19 cellular contexts compared by ENCODE assay signal in the genomic region with DNA sequence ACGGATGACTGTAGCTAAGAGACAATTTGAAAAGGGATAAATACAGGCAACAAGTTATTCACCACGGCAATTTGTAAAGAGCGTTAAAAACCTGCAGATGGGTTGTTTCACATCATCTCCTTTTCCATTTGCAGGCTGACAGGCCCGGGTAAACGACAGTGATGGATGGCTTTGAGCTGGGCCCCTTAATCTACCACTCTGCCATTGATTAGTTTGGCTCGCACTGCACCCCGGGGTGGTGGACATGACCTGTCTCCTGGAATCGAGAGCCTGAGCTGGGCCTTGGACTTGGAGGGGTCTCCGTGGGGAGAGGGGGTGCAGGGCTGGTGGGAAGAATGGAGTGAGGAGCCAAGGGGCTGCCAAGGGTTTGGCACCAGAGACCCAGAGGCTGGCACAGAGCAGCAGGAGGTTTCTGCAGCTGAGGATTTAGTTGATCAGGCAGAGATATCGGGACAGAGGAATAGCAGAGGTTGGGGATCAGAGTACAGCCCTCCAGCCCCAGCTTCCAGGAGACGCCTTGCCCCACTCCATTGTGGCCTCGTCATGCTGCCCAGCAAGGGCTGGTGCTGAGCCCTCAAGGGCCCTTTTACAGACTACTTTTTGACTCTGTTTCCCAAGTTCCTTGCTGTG.
"Had no signal": no experiment of that assay in that cellular context is flagged by ENCODE, and none has a peak within 500 bp of the region (broad histone marks: within the 10 kb centered on the region; RNA-seq: fewer than 3 reads in every experiment).

No MANE protein-coding gene starts in this region.

- DNase-seq: activated CD4-positive, alpha-beta memory T cell treated with anti-CD3 and anti-CD28 coated beads, Interleukin-2, amount 10 ng/mL, durations not matched to agents 7 days and 5 days; activated CD4-positive, alpha-beta T cell treated with anti-CD3 and anti-CD28 coated beads for 4 hours; activated effector memory CD4-positive, alpha-beta T cell treated with anti-CD3 and anti-CD28 coated beads, Interleukin-2, amount 50 U/mL, for 16 hours; activated T-cell treated with anti-CD3 and anti-CD28 coated beads, Interleukin-2, amount 50 U/mL, for 4 hours; adrenal gland; dorsolateral prefrontal cortex; erythroblast; gastrocnemius medialis; heart left ventricle; islet precursor cell; left lung; mammary epithelial cell; naive B cell; stimulated activated CD4-positive, alpha-beta T cell treated with anti-CD3 and anti-CD28 coated beads, Interleukin-4, amount 100 ng/mL, for 24 hours; stimulated activated naive CD4-positive, alpha-beta T cell; tibial artery had no signal

- H3K27me3 ChIP-seq: adrenal gland, dorsolateral prefrontal cortex, right atrium auricular region, vagina had no signal

- ATAC-seq: activated T-cell treated with anti-CD3 and anti-CD28 coated beads, Interleukin-2, amount 50 U/mL, for 4 hours; gastrocnemius medialis; heart left ventricle; left lung had no signal

- H3K4me3 ChIP-seq: adrenal gland, dorsolateral prefrontal cortex, gastrocnemius medialis, heart left ventricle, left lung, right atrium auricular region, tibial artery, vagina had no signal

- H3K27ac Mint-ChIP-seq: activated CD4-positive, alpha-beta memory T cell treated with anti-CD3 and anti-CD28 coated beads, Interleukin-2, amount 10 ng/mL, durations not matched to agents 7 days and 5 days; activated naive CD4-positive, alpha-beta T cell treated with anti-CD3 and anti-CD28 coated beads, Interleukin-2, amount 50 U/mL, for 24 hours had no signal

- H3K9me3 Mint-ChIP-seq: activated CD4-positive, alpha-beta memory T cell treated with anti-CD3 and anti-CD28 coated beads, Interleukin-2, amount 10 ng/mL, durations not matched to agents 7 days and 5 days; activated naive CD4-positive, alpha-beta T cell treated with anti-CD3 and anti-CD28 coated beads, Interleukin-2, amount 50 U/mL, for 24 hours; activated T-cell treated with anti-CD3 and anti-CD28 coated beads, Interleukin-2, amount 50 U/mL, for 4 hours had no signal

- H3K4me1 ChIP-seq: adrenal gland, gastrocnemius medialis, left lung, right atrium auricular region, vagina had no signal

- H3K9me3 ChIP-seq: adrenal gland, gastrocnemius medialis, heart left ventricle, left lung, right atrium auricular region, tibial artery, vagina had no signal

- H3K27ac ChIP-seq: adrenal gland, dorsolateral prefrontal cortex, gastrocnemius medialis, heart left ventricle, left lung, right atrium auricular region, tibial artery, vagina had no signal

- H3K36me3 ChIP-seq: adrenal gland, gastrocnemius medialis, heart left ventricle, left lung, right atrium auricular region, tibial artery, vagina had no signal

- H3K36me3 Mint-ChIP-seq: activated naive CD4-positive, alpha-beta T cell treated with anti-CD3 and anti-CD28 coated beads, Interleukin-2, amount 50 U/mL, for 24 hours; naive B cell had no signal

- H3K4me3 Mint-ChIP-seq: activated CD4-positive, alpha-beta memory T cell treated with anti-CD3 and anti-CD28 coated beads, Interleukin-2, amount 10 ng/mL, durations not matched to agents 7 days and 5 days; activated naive CD4-positive, alpha-beta T cell treated with anti-CD3 and anti-CD28 coated beads, Interleukin-2, amount 50 U/mL, for 24 hours; activated T-cell treated with anti-CD3 and anti-CD28 coated beads, Interleukin-2, amount 50 U/mL, for 4 hours; naive B cell had no signal

- H3K4me1 Mint-ChIP-seq: activated CD4-positive, alpha-beta memory T cell treated with anti-CD3 and anti-CD28 coated beads, Interleukin-2, amount 10 ng/mL, durations not matched to agents 7 days and 5 days; activated naive CD4-positive, alpha-beta T cell treated with anti-CD3 and anti-CD28 coated beads, Interleukin-2, amount 50 U/mL, for 24 hours had no signal
